1 cellular context compared by ENCODE assay signal in genomic region chr16:22436823-22437652, GRCh38.
TF ChIP-seq lines count a peak whose summit lies in the region.

No MANE protein-coding gene starts in this region.

TF ChIP-seq in HepG2, 621 proteins besides CTCF, POLR2A, EP300 and RAD21 (continued from another document and continues in another):
- TF ChIP-seq ZNF512 (CRISPR knock-in tag; IDR thresholded peaks at IDR 0.05) (0 out of 2 replicates have a peak, but pooled peaks have one; percentile 51), ZBTB49 (CRISPR knock-in tag; IDR thresholded peaks at IDR 0.05; ENCODE audit: borderline replicate concordance) (peak; percentile 59; the same call in 1 of the 2 replicates), LRRFIP1 (CRISPR knock-in tag; conservative IDR thresholded peaks at IDR 0.05) (0 out of 2 replicates have a peak, but pooled peaks have one; percentile 21), ZNF142 (CRISPR knock-in tag; IDR thresholded peaks at IDR 0.05) (peak; percentile 84), ZNF629 (CRISPR knock-in tag; conservative IDR thresholded peaks at IDR 0.05) (peak; percentile 30; the same call in 1 of the 2 replicates), MXI1 (IDR thresholded peaks at IDR 0.05; ENCODE audit: borderline replicate concordance, low read depth, low read length) (peak; percentile 64; the same call in 1 of the 3 replicates), RXRB (CRISPR knock-in tag; IDR thresholded peaks at IDR 0.05; ENCODE audit: borderline replicate concordance) (peak; percentile 67), ASH2L (IDR thresholded peaks at IDR 0.05; ENCODE audit: insufficient read length, low read depth, low read length) (peak; percentile 46), RBM39 (IDR thresholded peaks at IDR 0.05; ENCODE audit: low read depth, low read length, poor library complexity, severe bottlenecking) (peak; percentile 75), HNRNPK (IDR thresholded peaks at IDR 0.05; ENCODE audit: low read depth, low read length, poor library complexity, severe bottlenecking) (peak; percentile 50), ZNF7 (CRISPR knock-in tag; IDR thresholded peaks at IDR 0.05) (peak; percentile 32; the same call in 1 of the 2 replicates), DR1 (CRISPR knock-in tag; IDR thresholded peaks at IDR 0.05) (peak; percentile 62), ZNF121 (CRISPR knock-in tag; IDR thresholded peaks at IDR 0.05) (peak; percentile 30; the same call in 1 of the 2 replicates), SALL1 (CRISPR knock-in tag; IDR thresholded peaks at IDR 0.05) (peak; percentile 76), ZNF776 (CRISPR knock-in tag; IDR thresholded peaks at IDR 0.05) (peak; percentile 80), ZC3H13 (CRISPR knock-in tag; IDR thresholded peaks at IDR 0.05) (peak; percentile 87), CBX5 (CRISPR knock-in tag; IDR thresholded peaks at IDR 0.05; ENCODE audit: borderline replicate concordance) (peak; percentile 89; the same call in 1 of the 2 replicates), ZNF12 (CRISPR knock-in tag; IDR thresholded peaks at IDR 0.05) (peak; percentile 60; the same call in 1 of the 2 replicates), HNF1B (CRISPR knock-in tag; IDR thresholded peaks at IDR 0.05) (peak; percentile 68; the same call in 1 of the 2 replicates), TGIF2 (CRISPR knock-in tag; IDR thresholded peaks at IDR 0.05) (peak; percentile 46; the same call in 1 of the 2 replicates), ZNF547 (CRISPR knock-in tag; IDR thresholded peaks at IDR 0.05) (0 out of 2 replicates have a peak, but pooled peaks have one; percentile 58), HOXA9 (CRISPR knock-in tag; IDR thresholded peaks at IDR 0.05; ENCODE audit: borderline replicate concordance) (peak; percentile 81; the same call in 1 of the 2 replicates), ZNF235 (CRISPR knock-in tag; IDR thresholded peaks at IDR 0.05; ENCODE audit: borderline replicate concordance) (peak; percentile 79; the same call in 1 of the 2 replicates), YEATS4 (CRISPR knock-in tag; IDR thresholded peaks at IDR 0.05; ENCODE audit: borderline replicate concordance) (peak; percentile 80), RXRA (CRISPR knock-in tag; IDR thresholded peaks at IDR 0.05) (peak; percentile 81), CBX1 (IDR thresholded peaks at IDR 0.05; ENCODE audit: low read depth) (peak; percentile 70), GPN1 (CRISPR knock-in tag; IDR thresholded peaks at IDR 0.05; ENCODE audit: borderline replicate concordance) (peak; percentile 69; the same call in 1 of the 2 replicates), ATF3 (CRISPR knock-in tag; IDR thresholded peaks at IDR 0.05) (0 out of 2 replicates have a peak, but pooled peaks have one; percentile 49), ZBTB25 (CRISPR knock-in tag; IDR thresholded peaks at IDR 0.05) (peak; percentile 77), ZNF891 (CRISPR knock-in tag; IDR thresholded peaks at IDR 0.05) (peak; percentile 95), ZBED4 (CRISPR knock-in tag; IDR thresholded peaks at IDR 0.05; ENCODE audit: borderline replicate concordance) (peak; percentile 77), HIVEP1 (CRISPR knock-in tag; IDR thresholded peaks at IDR 0.05) (peak; percentile 67), ZNF275 (CRISPR knock-in tag; IDR thresholded peaks at IDR 0.05; ENCODE audit: borderline replicate concordance) (peak; percentile 60; the same call in 1 of the 2 replicates), ONECUT2 (CRISPR knock-in tag; IDR thresholded peaks at IDR 0.05) (peak; percentile 50; the same call in 1 of the 2 replicates), ERF (CRISPR knock-in tag; IDR thresholded peaks at IDR 0.05) (peak; percentile 82)
